ENCODE assay signal across 1 cellular context in genomic region chr10:30346135-30346534, GRCh38.
TF ChIP-seq lines count a peak whose summit lies in the region.

No MANE protein-coding gene starts in this region.

TF ChIP-seq in K562, 482 proteins besides CTCF, POLR2A, EP300 and RAD21 (continued from another document):
- no peak for TF ChIP-seq ZNF518B (CRISPR knock-in tag; IDR thresholded peaks at IDR 0.05)
